In the genomic region with DNA sequence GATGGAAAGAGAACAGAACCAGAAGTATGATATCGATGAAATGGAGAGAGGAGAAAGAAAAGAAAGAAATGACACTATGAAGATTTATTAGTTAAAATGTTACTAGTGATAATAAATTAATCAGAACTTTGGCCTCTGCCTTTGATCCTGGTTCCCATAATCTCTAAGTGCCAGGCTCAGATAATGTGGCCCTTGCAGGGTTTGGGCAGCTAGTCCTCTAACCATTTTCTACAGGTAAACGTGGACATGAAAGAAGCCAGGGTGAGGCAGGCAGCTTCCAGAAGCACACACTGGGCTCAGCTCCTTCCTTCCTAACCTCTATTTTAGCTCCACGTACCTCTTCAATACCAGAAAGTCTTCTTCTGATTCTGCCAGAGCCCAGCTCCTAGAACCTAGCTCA, we compare ENCODE assay signal across 23 cellular contexts. TPM values are rescaled to one million over a fixed set of nuclear protein-coding genes. Genes with fewer than 3 reads are reported as not detected.
"Had no signal": no experiment of that assay in that cellular context is flagged by ENCODE, and none has a peak within 500 bp of the region (broad histone marks: within the 10 kb centered on the region; RNA-seq: fewer than 3 reads in every experiment).

No MANE protein-coding gene starts in this region.

- H3K27ac Mint-ChIP-seq: activated CD4-positive, alpha-beta T cell treated with anti-CD3 and anti-CD28 coated beads, Interleukin-2, amount 10 ng/mL, durations not matched to agents 24 days and 14 days; activated CD8-positive, alpha-beta T cell treated with anti-CD3 and anti-CD28 coated beads for 36 hours; activated naive CD4-positive, alpha-beta T cell treated with anti-CD3 and anti-CD28 coated beads for 36 hours; naive thymus-derived CD4-positive, alpha-beta T cell; stimulated activated effector memory CD8-positive, alpha-beta T cell treated with anti-CD3 and anti-CD28 coated beads, Interleukin-12 subunit alpha, Interleukin-12 subunit beta, amount 100 ng/mL, for 72 hours had no signal

- H3K4me1 ChIP-seq: right lobe of liver had no signal

- H3K9me3 ChIP-seq: mucosa of descending colon, ovary, right lobe of liver, thoracic aorta had no signal

- H3K27ac ChIP-seq: brain microvascular endothelial cell, esophagus muscularis mucosa, gastroesophageal sphincter, heart right ventricle, ovary, right lobe of liver, thoracic aorta had no signal

- H3K27me3 ChIP-seq: brain microvascular endothelial cell, esophagus muscularis mucosa, gastroesophageal sphincter, ovary, right lobe of liver had no signal

- H3K36me3 Mint-ChIP-seq: naive thymus-derived CD4-positive, alpha-beta T cell; stimulated activated effector memory CD8-positive, alpha-beta T cell treated with anti-CD3 and anti-CD28 coated beads, Interleukin-12 subunit alpha, Interleukin-12 subunit beta, amount 100 ng/mL, for 72 hours had no signal

- FAIRE-seq: endothelial cell of umbilical vein had no signal

- H3K4me1 Mint-ChIP-seq: activated CD4-positive, alpha-beta T cell treated with anti-CD3 and anti-CD28 coated beads, Interleukin-2, amount 10 ng/mL, durations not matched to agents 24 days and 14 days; central memory CD8-positive, alpha-beta T cell; stimulated activated effector memory CD8-positive, alpha-beta T cell treated with anti-CD3 and anti-CD28 coated beads, Interleukin-12 subunit alpha, Interleukin-12 subunit beta, amount 100 ng/mL, for 72 hours had no signal

- H3K36me3 ChIP-seq: brain microvascular endothelial cell, esophagus muscularis mucosa, gastroesophageal sphincter, heart right ventricle, ovary, right lobe of liver, thoracic aorta had no signal

- H3K9me3 Mint-ChIP-seq: activated CD4-positive, alpha-beta T cell treated with anti-CD3 and anti-CD28 coated beads, Interleukin-2, amount 10 ng/mL, durations not matched to agents 24 days and 14 days; activated CD8-positive, alpha-beta T cell treated with anti-CD3 and anti-CD28 coated beads for 36 hours; activated naive CD4-positive, alpha-beta T cell treated with anti-CD3 and anti-CD28 coated beads for 36 hours; activated T-cell treated with anti-CD3 and anti-CD28 coated beads, Interleukin-2, amount 50 U/mL, for 4 hours; central memory CD8-positive, alpha-beta T cell; stimulated activated effector memory CD8-positive, alpha-beta T cell treated with anti-CD3 and anti-CD28 coated beads, Interleukin-12 subunit alpha, Interleukin-12 subunit beta, amount 100 ng/mL, for 72 hours had no signal

- H3K4me3 Mint-ChIP-seq: activated CD4-positive, alpha-beta T cell treated with anti-CD3 and anti-CD28 coated beads, Interleukin-2, amount 10 ng/mL, durations not matched to agents 24 days and 14 days; activated CD8-positive, alpha-beta T cell treated with anti-CD3 and anti-CD28 coated beads for 36 hours; activated naive CD4-positive, alpha-beta T cell treated with anti-CD3 and anti-CD28 coated beads for 36 hours; activated T-cell treated with anti-CD3 and anti-CD28 coated beads, Interleukin-2, amount 50 U/mL, for 4 hours; central memory CD8-positive, alpha-beta T cell; naive thymus-derived CD4-positive, alpha-beta T cell; stimulated activated effector memory CD8-positive, alpha-beta T cell treated with anti-CD3 and anti-CD28 coated beads, Interleukin-12 subunit alpha, Interleukin-12 subunit beta, amount 100 ng/mL, for 72 hours had no signal

- ATAC-seq: activated CD8-positive, alpha-beta T cell treated with anti-CD3 and anti-CD28 coated beads for 36 hours; activated T-cell treated with anti-CD3 and anti-CD28 coated beads, Interleukin-2, amount 50 U/mL, for 4 hours; gastroesophageal sphincter; heart right ventricle; mucosa of descending colon; naive thymus-derived CD4-positive, alpha-beta T cell; right lobe of liver; stimulated activated effector memory CD8-positive, alpha-beta T cell treated with anti-CD3 and anti-CD28 coated beads, Interleukin-12 subunit alpha, Interleukin-12 subunit beta, amount 100 ng/mL, for 72 hours had no signal

- DNase-seq: activated CD4-positive, alpha-beta T cell treated with anti-CD3 and anti-CD28 coated beads, Interleukin-2, amount 10 ng/mL, durations not matched to agents 24 days and 14 days; activated CD8-positive, alpha-beta T cell treated with anti-CD3 and anti-CD28 coated beads for 36 hours; activated naive CD4-positive, alpha-beta T cell treated with anti-CD3 and anti-CD28 coated beads for 36 hours; activated T-cell treated with anti-CD3 and anti-CD28 coated beads, Interleukin-2, amount 50 U/mL, for 4 hours; anterior cingulate cortex; brain microvascular endothelial cell; cortex of kidney; effector CD8-positive, alpha-beta T cell; heart right ventricle; kidney glomerular epithelial cell; mesenchymal stem cell; mucosa of descending colon; naive thymus-derived CD4-positive, alpha-beta T cell; ovary; right lobe of liver; stimulated activated CD4-positive, alpha-beta T cell treated with anti-CD3 and anti-CD28 coated beads, Interleukin-4, amount 100 ng/mL, for 24 hours; T1000 had no signal

- H3K4me3 ChIP-seq: esophagus muscularis mucosa, gastroesophageal sphincter, heart right ventricle, mucosa of descending colon, ovary, right lobe of liver, thoracic aorta had no signal

RNA-seq across cellular contexts. Expression of a gene that starts 30.6 kb away (rescaled TPM):
- total RNA-seq: endothelial cell of umbilical vein had no signal
- polyA plus RNA-seq: endothelial cell of umbilical vein had no signal
